12 cellular contexts compared by ENCODE assay signal in genomic region chr4:161555689-161556660, GRCh38.
A peak's percentile ranks its signal among the peaks of the same experiment; 100 is the strongest.
DNase-seq lines count a peak whose midpoint lies in the region; ATAC-seq and FAIRE-seq lines count a peak whose summit lies in the region.
"Had no signal": no experiment of that assay in that cellular context is flagged by ENCODE, and none has a peak within 500 bp of the region (broad histone marks: within the 10 kb centered on the region; RNA-seq: fewer than 3 reads in every experiment).

No MANE protein-coding gene starts in this region.

- no peaks in the 10 kb centered on the region for H3K36me3 ChIP-seq in small intestine (ENCODE audit: control insufficient read depth in 2 of 2, insufficient read depth in 2 of 2, low read length in 2 of 2)
- H3K36me3 ChIP-seq: ascending aorta had no signal

- POLR2A ChIA-PET in activated CD4-positive, alpha-beta T cell treated with anti-CD3 and anti-CD28 coated beads for 36 hours (lab: Charles Lee), result no interaction called here

- no peak overlapping the region for H3K27ac Mint-ChIP-seq in activated CD4-positive, alpha-beta T cell treated with anti-CD3 and anti-CD28 coated beads for 36 hours
- H3K27ac Mint-ChIP-seq: T-helper 1 cell treated with Interleukin-12 subunit alpha and Interleukin-12 subunit beta and Interleukin-4 antibody, amounts not matched to agents 30 μg/mL and 1 μg/mL, for 36 hours had no signal

- H3K27me3 Mint-ChIP-seq in activated CD4-positive, alpha-beta T cell treated with anti-CD3 and anti-CD28 coated beads for 36 hours, result no peaks in the 10 kb centered on the region

- no peak overlapping the region for H3K4me3 Mint-ChIP-seq in activated CD4-positive, alpha-beta T cell treated with anti-CD3 and anti-CD28 coated beads for 36 hours
- H3K4me3 Mint-ChIP-seq: T-helper 1 cell treated with Interleukin-12 subunit alpha and Interleukin-12 subunit beta and Interleukin-4 antibody, amounts not matched to agents 30 μg/mL and 1 μg/mL, for 36 hours had no signal

- H3K9me3 Mint-ChIP-seq in activated CD4-positive, alpha-beta T cell treated with anti-CD3 and anti-CD28 coated beads for 36 hours (ENCODE audit: low read depth), result no peaks in the 10 kb centered on the region
- H3K9me3 Mint-ChIP-seq: T-helper 1 cell treated with Interleukin-12 subunit alpha and Interleukin-12 subunit beta and Interleukin-4 antibody, amounts not matched to agents 30 μg/mL and 1 μg/mL, for 36 hours had no signal

- no peaks in the 10 kb centered on the region for H3K9me3 ChIP-seq in small intestine (ENCODE audit: control insufficient read depth, low read depth)
- H3K9me3 ChIP-seq: ascending aorta had no signal

- no peaks in the 10 kb centered on the region for H3K27me3 ChIP-seq in small intestine (ENCODE audit: control insufficient read depth in 2 of 2, insufficient read depth in 2 of 2, low read length in 2 of 2)
- H3K27me3 ChIP-seq: ascending aorta had no signal

- no peaks in the 10 kb centered on the region for H3K4me1 ChIP-seq in small intestine (ENCODE audit: control insufficient read depth in 2 of 2, insufficient read depth in 1 of 2, low read depth in 1 of 2, low read length in 1 of 2)
- H3K4me1 ChIP-seq: ascending aorta had no signal

- intact Hi-C loops in activated CD4-positive, alpha-beta T cell treated with anti-CD3 and anti-CD28 coated beads for 36 hours (cut with DNase I, micrococcal nuclease), result no loop called here

- no peak overlapping the region for H3K4me3 ChIP-seq in small intestine (ENCODE audit: low read depth in 1 of 2, low read length in 2 of 2)
- H3K4me3 ChIP-seq: ascending aorta had no signal

- no peaks in the 10 kb centered on the region for H3K4me1 Mint-ChIP-seq in activated CD4-positive, alpha-beta T cell treated with anti-CD3 and anti-CD28 coated beads for 36 hours

- H3K27ac ChIP-seq in small intestine (ENCODE audit: low read depth in 1 of 2, low read length in 1 of 2), result no peak overlapping the region
- H3K27ac ChIP-seq: ascending aorta, KMS-11 had no signal

- 49 to 61% (median 58%) methylated on average over 5 of the region's 5 CpGs for WGBS in small intestine, 3 donors

- DNase-seq in NCI-H69 (lab: John Stamatoyannopoulos, UW) (peak; percentile 2), glomerular visceral epithelial cell (ENCODE audit: extremely low spot score) (peak; percentile 14), small intestine (no peak), middle frontal gyrus (ENCODE audit: extremely low spot score, low spot score) (no peak)
- DNase-seq in activated CD8-positive, alpha-beta memory T cell treated with anti-CD3 and anti-CD28 coated beads, Interleukin-2, amount 50 U/mL, for 48 hours, result no peak
- no peak for DNase-seq in activated CD4-positive, alpha-beta T cell treated with anti-CD3 and anti-CD28 coated beads for 36 hours
- DNase-seq: left ventricle myocardium superior had no signal

- no peaks in the 10 kb centered on the region for H3K36me3 Mint-ChIP-seq in activated CD4-positive, alpha-beta T cell treated with anti-CD3 and anti-CD28 coated beads for 36 hours (ENCODE audit: low read depth)

- FAIRE-seq in small intestine (lab: Jason Lieb, UNC), result no peak

- peak; percentile 74 for ATAC-seq in GM18517 (IDR thresholded peaks at IDR 0.05; ENCODE audit: unreplicated experiment)
- peak; percentile 77 for ATAC-seq in HG02642 (IDR thresholded peaks at IDR 0.05; ENCODE audit: poor library complexity, unreplicated experiment)
- no peak for ATAC-seq in activated CD4-positive, alpha-beta T cell treated with anti-CD3 and anti-CD28 coated beads for 36 hours
- ATAC-seq: left ventricle myocardium superior had no signal

- CTCF ChIA-PET in activated CD4-positive, alpha-beta T cell treated with anti-CD3 and anti-CD28 coated beads for 36 hours (lab: Charles Lee), result no interaction called here

Comparison
In these comparisons a context has a peak if more than half of its experiments do, and no peak if none do; other contexts are left out.
1. DNase-seq: peak in NCI-H69 (single experiment) and glomerular visceral epithelial cell (single experiment); none in activated CD8-positive, alpha-beta memory T cell treated with anti-CD3 and anti-CD28 coated beads, Interleukin-2, amount 50 U/mL, for 48 hours (single experiment), activated CD4-positive, alpha-beta T cell treated with anti-CD3 and anti-CD28 coated beads for 36 hours (single experiment), small intestine (single experiment) and middle frontal gyrus (single experiment).